Comparison of ENCODE assay signal across 8 cellular contexts in the genomic region with DNA sequence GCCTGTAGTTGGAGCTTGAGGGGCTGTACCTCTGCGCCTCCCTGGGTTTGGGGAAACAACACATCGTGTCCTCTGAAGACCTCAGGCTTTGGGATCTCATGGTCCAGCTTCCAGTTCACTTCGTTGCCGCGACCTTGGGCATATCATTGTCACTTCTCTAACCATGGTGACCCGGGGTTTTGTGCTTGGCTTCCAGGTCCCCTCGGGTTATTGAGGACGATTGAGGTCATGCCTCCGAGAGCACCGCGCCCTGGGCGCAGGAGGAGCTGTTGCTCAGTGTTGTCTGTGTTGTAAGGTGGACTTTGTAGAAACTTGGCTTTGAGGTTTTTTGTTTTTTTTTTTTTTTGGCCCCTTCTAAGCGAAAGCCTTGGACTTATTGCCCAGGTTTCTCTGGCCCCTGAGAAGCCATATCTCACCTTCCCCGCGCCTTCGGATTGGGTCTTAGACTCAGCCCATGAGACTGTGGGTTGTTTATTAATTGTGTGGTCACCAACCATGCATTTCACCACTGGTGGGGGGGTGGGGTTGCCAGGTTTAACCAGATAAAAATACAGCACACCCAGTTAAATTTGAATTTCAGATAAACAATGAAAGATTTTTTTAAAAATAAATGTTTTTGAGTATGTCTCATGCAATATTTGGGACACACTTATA. TPM values are rescaled to one million over a fixed set of nuclear protein-coding genes. Genes with fewer than 3 reads are reported as not detected.
A peak's percentile ranks its signal among the peaks of the same experiment; 100 is the strongest.
DNase-seq lines count a peak whose midpoint lies in the region; ATAC-seq, FAIRE-seq and TF ChIP-seq lines count a peak whose summit lies in the region.

No MANE protein-coding gene starts in this region.

- peaks cover 4% of the 10 kb centered on the region for H3K27me3 ChIP-seq in CD4-positive, alpha-beta T cell (ENCODE audit: control insufficient read depth, insufficient read depth, low read length)
- H3K27me3 ChIP-seq in Karpas-422 (ENCODE audit: low read length): no peaks in the 10 kb centered on the region
- H3K27me3 ChIP-seq in pancreas: no peaks in the 10 kb centered on the region

- H3K36me3 ChIP-seq in Karpas-422 (ENCODE audit: insufficient read depth, low read length) (peaks cover 14% of the 10 kb centered on the region; the same call in 1 of the 2 replicates), pancreas (no peaks in the 10 kb centered on the region)

- CTCF ChIA-PET in CD4-positive, alpha-beta T cell (lab: Charles Lee): no interaction called here

- DNase-seq in CD4-positive, alpha-beta T cell: no peak
- DNase-seq in Karpas-422 (peak; percentile 82), erythroblast (lab: John Stamatoyannopoulos, UW) (peak; percentile 44 to 53), pancreas (peak in 4 of 6 donors; percentile 44 to 67 (median 54)), iPS-NIHi11 (ENCODE audit: low spot score) (no peak)
- no peak for DNase-seq in stimulated activated CD4-positive, alpha-beta T cell treated with anti-CD3 and anti-CD28 coated beads, Interleukin-2, amount 100 ng/mL, for 48 hours
- no peak for DNase-seq in activated CD4-positive, alpha-beta T cell treated with anti-CD3 and anti-CD28 coated beads, Interleukin-2, amount 50 U/mL, for 48 hours

- peak overlapping the region; percentile 48 for H3K4me3 Mint-ChIP-seq in CD4-positive, alpha-beta T cell

- FAIRE-seq in pancreas (lab: Jason Lieb, UNC): no peak

- H3K9me3 ChIP-seq in CD4-positive, alpha-beta T cell (ENCODE audit: control insufficient read depth, low read length): no peaks in the 10 kb centered on the region
- H3K9me3 ChIP-seq in Karpas-422 (ENCODE audit: low read length): 0 out of 2 replicates have a peak, but pooled peaks cover 3% of the 10 kb centered on the region
- H3K9me3 ChIP-seq in pancreas: no peaks in the 10 kb centered on the region

- peaks cover 4% of the 10 kb centered on the region for H3K36me3 Mint-ChIP-seq in CD4-positive, alpha-beta T cell (ENCODE audit: low read depth)

- H3K79me2 ChIP-seq in Karpas-422 (ENCODE audit: low read length): peaks cover 84% of the 10 kb centered on the region

- no peak for ATAC-seq in CD4-positive, alpha-beta T cell (ENCODE audit: poor library complexity)
- ATAC-seq in pancreas (peak; percentile 11 to 27 (median 22)), GM18858 (IDR thresholded peaks at IDR 0.05; ENCODE audit: unreplicated experiment) (no peak)

- TF ChIP-seq CTCF in CD4-positive, alpha-beta T cell (IDR thresholded peaks at IDR 0.05): no peak
- TF ChIP-seq CTCF in pancreas (IDR thresholded peaks at IDR 0.05): no peak

- H3K27ac ChIP-seq in CD4-positive, alpha-beta T cell (ENCODE audit: low read depth, low read length): no peak overlapping the region
- H3K27ac ChIP-seq in Karpas-422 (ENCODE audit: low read length) (peak overlapping the region; percentile 95), pancreas (peak overlapping the region; percentile 87 to 96 (median 90))

- H3K4me1 ChIP-seq in Karpas-422 (ENCODE audit: low read length) (peaks cover 76% of the 10 kb centered on the region), pancreas (peaks cover 12 to 15% (median 14%) of the 10 kb centered on the region in 3 donors)

- H3K4me1 Mint-ChIP-seq in CD4-positive, alpha-beta T cell (ENCODE audit: low read depth): peaks cover 23% of the 10 kb centered on the region

- no peak for TF ChIP-seq POLR2A in erythroblast (IDR thresholded peaks at IDR 0.05; ENCODE audit: low read length)

- POLR2A ChIA-PET in CD4-positive, alpha-beta T cell (lab: Charles Lee): no interaction called here

- 9 to 15% methylated on average over 15 to 16 of the region's 16 CpGs for WGBS in pancreas, 2 donors

- H3K4me3 ChIP-seq in Karpas-422 (ENCODE audit: low read length) (peak overlapping the region; percentile 86), pancreas (peak overlapping the region; percentile 15 to 77 (median 60))

- H3K9me3 Mint-ChIP-seq in CD4-positive, alpha-beta T cell: peaks cover 2% of the 10 kb centered on the region

- peak overlapping the region; percentile 92 for H3K9ac ChIP-seq in Karpas-422 (ENCODE audit: low read length)

- H3K27ac Mint-ChIP-seq in CD4-positive, alpha-beta T cell: no peak overlapping the region

- H4K20me1 ChIP-seq in Karpas-422 (ENCODE audit: insufficient read depth, low read depth, low read length): peaks cover 4% of the 10 kb centered on the region; the same call in 1 of the 2 replicates

- peaks cover 10% of the 10 kb centered on the region for H3K27me3 Mint-ChIP-seq in CD4-positive, alpha-beta T cell

- H3K4me2 ChIP-seq in Karpas-422 (ENCODE audit: low read depth, low read length, poor library complexity, severe bottlenecking): peak overlapping the region; percentile 92

- H3K9me2 ChIP-seq in Karpas-422 (replicated peaks; ENCODE audit: insufficient read depth, low read length): no peaks in the 10 kb centered on the region

- H2AFZ ChIP-seq in Karpas-422 (ENCODE audit: low read length): no peak overlapping the region

- intact Hi-C loops in CD4-positive, alpha-beta T cell (cut with DNase I, micrococcal nuclease): no loop called here
- intact Hi-C loops in pancreas (cut with DNase I): no loop called here

RNA-seq across cellular contexts. Expression of gene BCL7A, which starts 2.6 kb away (rescaled TPM):
- 1 to 10 TPM; 3.5 to 4.4 TPM for total RNA-seq in CD4-positive, alpha-beta T cell
- 67.2 and 75.5 TPM in 2 replicates for total RNA-seq in Karpas-422 (2014; rRNA removed; shearing (Covaris generic); ENCODE audit: low replicate concordance)
- 10 to 100 TPM in 3 of 6 donors, 1 to 10 TPM in 3; 8.3 to 13.4 (median 10.5) TPM for total RNA-seq in pancreas
- polyA plus RNA-seq in pancreas: 1 to 10 TPM; 6.9 to 8.3 TPM

RNA-seq across cellular contexts. Expression of gene MLXIP, which starts 54.3 kb away (rescaled TPM):
- 10 to 100 TPM; 98.0 to 99.3 TPM for total RNA-seq in CD4-positive, alpha-beta T cell
- 13.8 and 14.8 TPM in 2 replicates for total RNA-seq in Karpas-422 (2014; rRNA removed; shearing (Covaris generic); ENCODE audit: low replicate concordance)
- 10 to 100 TPM; 44.0 to 78.0 (median 55.5) TPM for total RNA-seq in pancreas
- 10 to 100 TPM; 35.4 to 90.1 TPM for polyA plus RNA-seq in pancreas

Comparison
In these comparisons a context has a peak if more than half of its experiments do, and no peak if none do; other contexts are left out.
1. ATAC-seq: peak in pancreas (4 of 4); none in CD4-positive, alpha-beta T cell (single experiment) and GM18858 (single experiment).
2. DNase-seq: peak in Karpas-422 (single experiment), erythroblast (2 of 2) and pancreas (4 of 6); none in CD4-positive, alpha-beta T cell (0 of 10), iPS-NIHi11 (single experiment), stimulated activated CD4-positive, alpha-beta T cell treated with anti-CD3 and anti-CD28 coated beads, Interleukin-2, amount 100 ng/mL, for 48 hours (0 of 2) and activated CD4-positive, alpha-beta T cell treated with anti-CD3 and anti-CD28 coated beads, Interleukin-2, amount 50 U/mL, for 48 hours (0 of 2).